ENCODE assay signal across 7 cellular contexts in the genomic region with DNA sequence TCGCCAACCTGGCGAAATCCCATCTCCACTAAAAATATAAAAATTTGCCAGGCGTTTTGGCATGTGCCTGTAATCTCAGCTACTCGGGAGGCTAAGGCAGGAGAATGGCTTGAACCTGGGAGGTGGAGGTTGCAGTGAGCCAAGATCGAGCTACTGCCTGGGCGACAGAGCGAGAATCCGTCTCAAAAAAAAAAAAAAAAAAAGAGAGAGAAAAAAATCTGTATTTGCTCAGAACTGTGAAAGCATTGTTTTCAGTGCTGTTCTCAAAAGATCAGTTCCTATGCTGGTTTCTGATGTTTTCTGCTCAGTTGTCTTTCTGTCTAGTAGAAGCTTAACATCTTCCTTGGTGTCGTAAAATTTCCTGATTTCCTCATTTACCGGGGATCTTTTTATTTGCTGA. TPM values are rescaled to one million over a fixed set of nuclear protein-coding genes. Genes with fewer than 3 reads are reported as not detected.
DNase-seq lines count a peak whose midpoint lies in the region; ATAC-seq and TF ChIP-seq lines count a peak whose summit lies in the region.
"Had no signal": no experiment of that assay in that cellular context is flagged by ENCODE, and none has a peak within 500 bp of the region (broad histone marks: within the 10 kb centered on the region; RNA-seq: fewer than 3 reads in every experiment).

No MANE protein-coding gene starts in this region.

- H3K27me3 ChIP-seq in KMS-11 (ENCODE audit: insufficient read depth, low read depth) (no peaks in the 10 kb centered on the region), esophagus muscularis mucosa (no peaks in the 10 kb centered on the region)

- no peak for TF ChIP-seq EP300 in esophagus muscularis mucosa (IDR thresholded peaks at IDR 0.05)

- H4K20me1 ChIP-seq in KMS-11 (ENCODE audit: insufficient read depth), result peaks cover 32% of the 10 kb centered on the region

- no peaks in the 10 kb centered on the region; the same call in 1 of the 2 replicates for H3K36me3 ChIP-seq in KMS-11 (ENCODE audit: insufficient read depth)
- peaks cover 12 to 18% (median 13%) of the 10 kb centered on the region in 4 donors for H3K36me3 ChIP-seq in esophagus muscularis mucosa

- DNase-seq in esophagus muscularis mucosa (ENCODE audit: extremely low spot score), result no peak

- H3K4me1 ChIP-seq in KMS-11 (ENCODE audit: low read depth, poor library complexity, severe bottlenecking), result peaks cover 44% of the 10 kb centered on the region
- H3K4me1 ChIP-seq in esophagus muscularis mucosa, result peaks cover 59 to 86% (median 79%) of the 10 kb centered on the region in 4 donors

- H3K79me2 ChIP-seq in KMS-11 (ENCODE audit: insufficient read depth, low read depth), result peaks cover 84% of the 10 kb centered on the region

- no peak overlapping the region for H2AFZ ChIP-seq in KMS-11 (ENCODE audit: low read depth)

- peak overlapping the region; percentile 85; the same call in 1 of the 2 replicates for H3K4me2 ChIP-seq in KMS-11

- no peak for TF ChIP-seq POLR2A in esophagus muscularis mucosa (IDR thresholded peaks at IDR 0.05; ENCODE audit: low read depth)
- no peak for TF ChIP-seq POLR2A in GM18505 (IDR thresholded peaks at IDR 0.05; ENCODE audit: borderline replicate concordance, extremely low read depth, insufficient read depth, insufficient read length)

- H3K27ac ChIP-seq in 22Rv1 (0 out of 2 replicates have a peak overlapping the region, but pooled peaks have one; percentile 3), KMS-11 (no peak overlapping the region), esophagus muscularis mucosa (replicated peaks in 1 of 4) (peak overlapping the region; percentile 59 to 78 (median 72))

- no peak overlapping the region for H3K9ac ChIP-seq in KMS-11

- ATAC-seq in HG03342 (IDR thresholded peaks at IDR 0.05; ENCODE audit: unreplicated experiment), result no peak
- no peak for ATAC-seq in GM18505 (IDR thresholded peaks at IDR 0.05; ENCODE audit: unreplicated experiment)
- ATAC-seq in GM19397 (IDR thresholded peaks at IDR 0.05; ENCODE audit: unreplicated experiment), result no peak

- H3K9me3 ChIP-seq in esophagus muscularis mucosa, result no peaks in the 10 kb centered on the region

- 65% methylated on average over 10 of the region's 10 CpGs for WGBS in esophagus muscularis mucosa

- TF ChIP-seq CTCF in 22Rv1 (IDR thresholded peaks at IDR 0.05), result no peak
- TF ChIP-seq CTCF in KMS-11 (conservative IDR thresholded peaks at IDR 0.05; ENCODE audit: low read depth, low read length), result no peak
- no peak for TF ChIP-seq CTCF in esophagus muscularis mucosa (IDR thresholded peaks at IDR 0.05)

- H3K4me3 ChIP-seq in KMS-11 (IDR thresholded peaks at IDR 0.05; ENCODE audit: insufficient read depth, low read depth, low read length), result no peak overlapping the region
- H3K4me3 ChIP-seq in esophagus muscularis mucosa, result peak overlapping the region in 1 of 4 donors; percentile 54

- intact Hi-C loops in esophagus muscularis mucosa (cut with DNase I), result loop anchor here (5.0 kb wide), 2 partner anchors 87 to 153 kb away; a partner anchor contains a TSS

RNA-seq across cellular contexts. Expression of a gene that starts 2.5 kb away (rescaled TPM):
- 10 to 100 TPM; 29.5 to 56.9 (median 35.3) TPM for total RNA-seq in esophagus muscularis mucosa

RNA-seq across cellular contexts. Expression of a gene that starts 3.0 kb away (rescaled TPM):
- total RNA-seq in esophagus muscularis mucosa, result 10 to 100 TPM; 41.9 to 69.8 (median 55.3) TPM

RNA-seq across cellular contexts. Expression of a gene that starts 9.9 kb away (rescaled TPM):
- total RNA-seq in esophagus muscularis mucosa, result 1 to 10 TPM in 3 of 4 donors, under 1 TPM in 1; 0.50 to 3.7 (median 1.3) TPM

RNA-seq across cellular contexts. Expression of a gene that starts 17.0 kb away (rescaled TPM):
- not detected for total RNA-seq in esophagus muscularis mucosa

RNA-seq across cellular contexts. Expression of a gene that starts 42.8 kb away (rescaled TPM):
- 1 to 10 TPM in 3 of 4 donors, under 1 TPM in 1; 0.78 to 2.3 (median 1.3) TPM for total RNA-seq in esophagus muscularis mucosa
- total RNA-seq: pulmonary artery endothelial cell had no signal
